Comparison of ENCODE assay signal across 11 cellular contexts in the genomic region with DNA sequence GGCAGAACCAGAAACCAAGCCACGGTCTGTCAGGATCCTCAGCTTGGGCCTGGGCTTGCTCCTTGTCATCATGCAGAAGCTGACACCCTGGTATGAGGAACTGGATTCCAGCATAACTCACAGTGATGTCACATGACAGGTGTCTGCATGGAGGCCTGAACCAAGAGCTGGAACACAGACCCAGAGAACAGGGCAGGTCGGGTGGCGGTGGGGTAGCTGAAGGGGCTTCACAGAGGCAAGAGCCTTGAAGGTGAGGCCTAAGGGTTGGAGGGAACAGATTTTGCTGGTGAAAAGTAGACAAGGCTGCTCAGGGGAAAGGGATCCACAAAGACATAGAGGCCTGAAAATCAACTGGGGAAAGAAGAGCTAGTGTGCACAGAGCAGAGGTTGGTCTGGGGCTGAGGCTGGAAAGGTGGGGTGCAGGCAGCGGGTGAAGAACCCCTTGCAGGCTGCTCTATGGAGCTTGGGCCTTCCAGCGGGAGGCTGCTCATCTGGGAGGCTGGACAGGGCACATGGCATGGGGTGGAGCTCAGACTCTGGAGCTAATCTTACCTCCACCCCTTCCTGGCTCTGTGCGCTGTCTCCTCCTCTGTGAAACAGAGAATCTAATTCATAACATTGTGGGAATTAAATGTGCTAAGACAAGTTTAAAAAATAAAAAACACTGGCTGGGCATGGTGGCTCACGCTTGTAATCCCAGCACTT. TPM values are rescaled to one million over a fixed set of nuclear protein-coding genes. Genes with fewer than 3 reads are reported as not detected.
DNase-seq lines count a peak whose midpoint lies in the region; ATAC-seq and TF ChIP-seq lines count a peak whose summit lies in the region.
"Had no signal": no experiment of that assay in that cellular context is flagged by ENCODE, and none has a peak within 500 bp of the region (broad histone marks: within the 10 kb centered on the region; RNA-seq: fewer than 3 reads in every experiment).

No MANE protein-coding gene starts in this region.

- intact Hi-C loops in PC-9 (cut with micrococcal nuclease; ENCODE audit: unreplicated experiment), result loop anchor here (1.0 to 5.0 kb wide), 4 partner anchors 9 to 39 kb away; no protein-coding TSS in a partner anchor

- H3K9me2 ChIP-seq in PC-9 (ENCODE audit: insufficient read depth), result no peaks in the 10 kb centered on the region

- H3K4me3 ChIP-seq in PC-9 (no peak overlapping the region), cardiac muscle cell (no peak overlapping the region), WERI-Rb-1 (ENCODE audit: low read depth, low read length) (no peak overlapping the region)

- CTCF ChIA-PET in PC-9 (lab: Charles Lee), result interaction anchor here (0.5 to 1.8 kb wide), 7 partner anchors 9 to 101 kb away, joined by 3 to 11 read pairs (median 4); no protein-coding TSS in a partner anchor

- peak overlapping the region; percentile 34 for H3K4me2 ChIP-seq in PC-9

- H3K27ac ChIP-seq in PC-9 (peak overlapping the region; percentile 31), cardiac muscle cell (peak overlapping the region; percentile 54), WERI-Rb-1 (no peak overlapping the region)
- H3K27ac ChIP-seq: brain microvascular endothelial cell had no signal

- ATAC-seq in omental fat pad (ENCODE audit: low FRiP score) (peak; percentile 47), GM21529 (IDR thresholded peaks at IDR 0.05; ENCODE audit: unreplicated experiment) (no peak), HG03025 (IDR thresholded peaks at IDR 0.05; ENCODE audit: low FRiP score, unreplicated experiment) (no peak)
- ATAC-seq: sciatic nerve had no signal

- H2AFZ ChIP-seq in PC-9, result no peak overlapping the region

- peak; percentile 34 for DNase-seq in GF-D8 (lab: John Stamatoyannopoulos, UW)
- DNase-seq in PC-9, result peak; percentile 68 to 92
- DNase-seq in cardiac muscle cell (ENCODE audit: low read depth in 1 of 2, low spot score in 1 of 2), result peak in 1 of 2 donors; percentile 77
- DNase-seq in omental fat pad (ENCODE audit: low spot score), result no peak
- DNase-seq in GM20000 (ENCODE audit: low spot score), result no peak
- no peak for DNase-seq in WERI-Rb-1
- DNase-seq: brain microvascular endothelial cell, NCI-H2081 treated with DMSO at 0.1 percent for 48 hours had no signal

- no peaks in the 10 kb centered on the region for H3K9me3 ChIP-seq in PC-9 (ENCODE audit: insufficient read depth, low read depth)
- no peaks in the 10 kb centered on the region for H3K9me3 ChIP-seq in cardiac muscle cell (ENCODE audit: low read depth)
- no peaks in the 10 kb centered on the region for H3K9me3 ChIP-seq in WERI-Rb-1 (ENCODE audit: severe bottlenecking)

- H3F3A ChIP-seq in PC-9 (ENCODE audit: insufficient read depth, low read depth), result peaks cover 18% of the 10 kb centered on the region

- no TSS peak for BruUV-seq in PC-9 (replicated peaks; lab: Mats Ljungman, UMichigan)

- no peak for TF ChIP-seq CTCF in PC-9 (conservative IDR thresholded peaks at IDR 0.05)
- TF ChIP-seq CTCF in cardiac muscle cell (IDR thresholded peaks at IDR 0.05; ENCODE audit: low read depth, low read length), result no peak
- TF ChIP-seq CTCF in omental fat pad (IDR thresholded peaks at IDR 0.05), result no peak
- no peak for TF ChIP-seq CTCF in GM20000 (IDR thresholded peaks at IDR 0.05; ENCODE audit: extremely low read depth, missing control alignments)
- TF ChIP-seq CTCF in WERI-Rb-1 (IDR thresholded peaks at IDR 0.05; ENCODE audit: low read depth, low read length), result no peak

- H4K20me1 ChIP-seq in PC-9 (ENCODE audit: insufficient read depth), result no peaks in the 10 kb centered on the region

- peaks cover 44% of the 10 kb centered on the region for H3K4me1 ChIP-seq in PC-9 (replicated peaks; ENCODE audit: insufficient read depth)
- no peaks in the 10 kb centered on the region for H3K4me1 ChIP-seq in cardiac muscle cell (ENCODE audit: low read depth)

- H3K27me3 ChIP-seq in PC-9 (ENCODE audit: insufficient read depth, low read depth), result no peaks in the 10 kb centered on the region
- peaks cover 2% of the 10 kb centered on the region for H3K27me3 ChIP-seq in cardiac muscle cell
- no peaks in the 10 kb centered on the region for H3K27me3 ChIP-seq in WERI-Rb-1 (ENCODE audit: insufficient read depth, low read depth, severe bottlenecking)
- H3K27me3 ChIP-seq: brain microvascular endothelial cell had no signal

- H3K36me3 ChIP-seq in PC-9 (ENCODE audit: low read depth) (no peaks in the 10 kb centered on the region), cardiac muscle cell (no peaks in the 10 kb centered on the region), WERI-Rb-1 (no peaks in the 10 kb centered on the region)
- H3K36me3 ChIP-seq: brain microvascular endothelial cell had no signal

- POLR2A ChIA-PET in PC-9 (lab: Charles Lee; ENCODE audit: unreplicated experiment), result interaction anchor here (0.6 to 0.7 kb wide), 5 partner anchors 9 to 434 kb away, joined by 3 to 7 read pairs (median 3); a partner anchor contains a TSS

- H3K79me2 ChIP-seq in PC-9 (ENCODE audit: low read depth), result no peaks in the 10 kb centered on the region

RNA-seq across cellular contexts. Expression of a gene that starts 18.4 kb away (rescaled TPM):
- total RNA-seq in PC-9 (2021) (3,914 and 4,011 TPM in 2 replicates), cardiac muscle cell (781 and 951 TPM in 2 replicates), omental fat pad (1,000 to 10,000 TPM in 3 of 4 donors, 100 to 1,000 TPM in 1; 876 to 1,394 (median 1,127) TPM)
- 974 and 1,206 TPM in 2 replicates for polyA plus RNA-seq in cardiac muscle cell

RNA-seq across cellular contexts. Expression of a gene that starts 29.4 kb away (rescaled TPM):
- total RNA-seq in PC-9 (2021), result 31.8 and 43.6 TPM in 2 replicates
- 8.7 and 10.7 TPM in 2 replicates for total RNA-seq in cardiac muscle cell
- 4.5 and 8.3 TPM in 2 replicates for polyA plus RNA-seq in cardiac muscle cell
- total RNA-seq in omental fat pad, result 10 to 100 TPM; 34.7 to 75.0 (median 58.1) TPM

RNA-seq across cellular contexts. Expression of a gene that starts 52.1 kb away (rescaled TPM):
- 11.1 and 18.9 TPM in 2 replicates for total RNA-seq in PC-9 (2021)
- 2.2 and 2.7 TPM in 2 replicates for total RNA-seq in cardiac muscle cell
- polyA plus RNA-seq in cardiac muscle cell, result 2.6 and 3.4 TPM in 2 replicates
- total RNA-seq in omental fat pad, result 1 to 10 TPM in 3 of 4 donors, not detected in 1; 1.3 to 2.4 (median 1.8) TPM

Comparison
In these comparisons a context has a peak if more than half of its experiments do, and no peak if none do; other contexts are left out.
1. DNase-seq: peak in GF-D8 (single experiment) and PC-9 (2 of 2); none in omental fat pad (single experiment), GM20000 (single experiment) and WERI-Rb-1 (single experiment).